Comparison of ENCODE assay signal across 1 cellular context in genomic region chr2:145692971-145693478, GRCh38.
TF ChIP-seq lines count a peak whose summit lies in the region.

No MANE protein-coding gene starts in this region.

TF ChIP-seq in K562, 482 proteins besides CTCF, POLR2A, EP300 and RAD21 (continued from another document and continues in another):
- TF ChIP-seq REST (CRISPR knock-in tag; IDR thresholded peaks at IDR 0.05; ENCODE audit: low read depth) (no peak), ZNF583 (CRISPR knock-in tag; IDR thresholded peaks at IDR 0.05) (no peak), CEBPG (CRISPR knock-in tag; IDR thresholded peaks at IDR 0.05) (peak; percentile 90), CEBPG (tag; conservative IDR thresholded peaks at IDR 0.05 in 1 of 2, IDR thresholded peaks at IDR 0.05 in 1 of 2) (peak; percentile 90), ZNF717 (CRISPR knock-in tag; IDR thresholded peaks at IDR 0.05) (no peak), POLR2AphosphoS2 (IDR thresholded peaks at IDR 0.05; ENCODE audit: low read length) (no peak), RBM15 (IDR thresholded peaks at IDR 0.05; ENCODE audit: insufficient read depth, low read length) (no peak), PYGO2 (tag; IDR thresholded peaks at IDR 0.05) (no peak), ZNF449 (CRISPR knock-in tag; IDR thresholded peaks at IDR 0.05) (no peak), FOXP1 (CRISPR knock-in tag; IDR thresholded peaks at IDR 0.05) (0 out of 2 replicates have a peak, but pooled peaks have one; percentile 65), PHF20 (IDR thresholded peaks at IDR 0.05; ENCODE audit: partially characterized antibody) (no peak), ZNF76 (CRISPR knock-in tag; IDR thresholded peaks at IDR 0.05; ENCODE audit: borderline replicate concordance) (no peak), CBX2 (IDR thresholded peaks at IDR 0.05; ENCODE audit: insufficient read depth, low read length, poor library complexity, severe bottlenecking) (no peak), TBP (optimal IDR thresholded peaks at IDR 0.05; ENCODE audit: low read depth, low read length) (peak; percentile 33), FOXM1 (IDR thresholded peaks at IDR 0.05; ENCODE audit: low read depth) (peak; percentile 92), FOXM1 (CRISPR knock-in tag; IDR thresholded peaks at IDR 0.05; ENCODE audit: low read depth) (no peak), HCFC1 (IDR thresholded peaks at IDR 0.05; ENCODE audit: low read depth, low read length) (no peak), ZNF395 (CRISPR knock-in tag; IDR thresholded peaks at IDR 0.05) (peak; percentile 72; the same call in 1 of the 2 replicates), PHF21A (IDR thresholded peaks at IDR 0.05; ENCODE audit: borderline replicate concordance, low read depth) (no peak), RBM22 (IDR thresholded peaks at IDR 0.05; ENCODE audit: low read depth, low read length, poor library complexity, severe bottlenecking) (no peak), GATA2 (CRISPR knock-in tag; IDR thresholded peaks at IDR 0.05) (peak; percentile 91), KHSRP (IDR thresholded peaks at IDR 0.05) (no peak), NFATC3 (IDR thresholded peaks at IDR 0.05) (peak; percentile 82; the same call in 1 of the 2 replicates), MAX (CRISPR knock-in tag; IDR thresholded peaks at IDR 0.05) (no peak; the same call in 1 of the 2 replicates), TAF15 (IDR thresholded peaks at IDR 0.05; ENCODE audit: low read depth, low read length) (no peak), CHD2 (IDR thresholded peaks at IDR 0.05; ENCODE audit: low read depth, low read length) (no peak), RCOR1 (IDR thresholded peaks at IDR 0.05; ENCODE audit: borderline replicate concordance in 1 of 2, low read depth in 2 of 2, low read length in 2 of 2) (peak; percentile 57 to 89), NFYB (IDR thresholded peaks at IDR 0.05; ENCODE audit: extremely low read depth, insufficient read length) (no peak), POLR2H (tag; IDR thresholded peaks at IDR 0.05; ENCODE audit: low read depth) (0 out of 2 replicates have a peak, but pooled peaks have one; percentile 35), ZNF766 (CRISPR knock-in tag; conservative IDR thresholded peaks at IDR 0.05) (peak; percentile 88), STAT5A (IDR thresholded peaks at IDR 0.05; ENCODE audit: borderline replicate concordance, low read length) (peak; percentile 97), ZSCAN32 (CRISPR knock-in tag; IDR thresholded peaks at IDR 0.05) (no peak), DDX20 (tag; IDR thresholded peaks at IDR 0.05; ENCODE audit: low read depth) (no peak), ZBTB9 (CRISPR knock-in tag; IDR thresholded peaks at IDR 0.05) (no peak), TCF3 (CRISPR knock-in tag; IDR thresholded peaks at IDR 0.05) (peak; percentile 99), ETV6 (IDR thresholded peaks at IDR 0.05; ENCODE audit: borderline replicate concordance in 1 of 2, low read depth in 2 of 2, low read length in 1 of 2) (peak in 1 of 2 experiments; percentile 69; a peak in 2 of 4 replicates), ETV6 (CRISPR knock-in tag; IDR thresholded peaks at IDR 0.05; ENCODE audit: borderline replicate concordance) (no peak), SNIP1 (IDR thresholded peaks at IDR 0.05; ENCODE audit: low read depth) (no peak), ZNF778 (CRISPR knock-in tag; IDR thresholded peaks at IDR 0.05) (no peak), ATF6 (CRISPR knock-in tag; IDR thresholded peaks at IDR 0.05) (no peak), RFX1 (IDR thresholded peaks at IDR 0.05) (no peak), ZBTB26 (CRISPR knock-in tag; IDR thresholded peaks at IDR 0.05) (no peak), U2AF2 (optimal IDR thresholded peaks at IDR 0.05; ENCODE audit: low read depth, low read length) (no peak), XRCC3 (IDR thresholded peaks at IDR 0.05) (no peak), POLR3A (IDR thresholded peaks at IDR 0.05; ENCODE audit: borderline replicate concordance, extremely low read depth, insufficient read depth, insufficient read length) (no peak), CSDE1 (IDR thresholded peaks at IDR 0.05) (no peak), NEUROD1 (IDR thresholded peaks at IDR 0.05; ENCODE audit: borderline replicate concordance, low read depth, low read length, partially characterized antibody) (peak; percentile 86), PRDM10 (IDR thresholded peaks at IDR 0.05; ENCODE audit: partially characterized antibody) (no peak), BCLAF1 (IDR thresholded peaks at IDR 0.05; ENCODE audit: borderline replicate concordance in 1 of 2, control insufficient read depth in 1 of 2, low read depth in 2 of 2, low read length in 1 of 2) (peak in 1 of 2 experiments; percentile 56; a peak in 1 of 4 replicates), SAFB2 (IDR thresholded peaks at IDR 0.05; ENCODE audit: borderline replicate concordance, low read depth, low read length, severe bottlenecking) (no peak), RBFOX2 (IDR thresholded peaks at IDR 0.05; ENCODE audit: low read depth, low read length) (no peak), ZFP1 (CRISPR knock-in tag; IDR thresholded peaks at IDR 0.05) (no peak)
